Comparison of ENCODE assay signal across 8 cellular contexts in genomic region chr14:93184391-93185332, GRCh38. TPM values are rescaled to one million over a fixed set of nuclear protein-coding genes. Genes with fewer than 3 reads are reported as not detected.
DNase-seq lines count a peak whose midpoint lies in the region; ATAC-seq lines count a peak whose summit lies in the region.

Gene LYSET, plus strand, starts transcription at chr14:93185317. Its CDS starts 89 bp downstream, at chr14:93185406.
A gene with protein sequence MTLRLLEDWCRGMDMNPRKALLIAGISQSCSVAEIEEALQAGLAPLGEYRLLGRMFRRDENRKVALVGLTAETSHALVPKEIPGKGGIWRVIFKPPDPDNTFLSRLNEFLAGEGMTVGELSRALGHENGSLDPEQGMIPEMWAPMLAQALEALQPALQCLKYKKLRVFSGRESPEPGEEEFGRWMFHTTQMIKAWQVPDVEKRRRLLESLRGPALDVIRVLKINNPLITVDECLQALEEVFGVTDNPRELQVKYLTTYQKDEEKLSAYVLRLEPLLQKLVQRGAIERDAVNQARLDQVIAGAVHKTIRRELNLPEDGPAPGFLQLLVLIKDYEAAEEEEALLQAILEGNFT (minus strand): TSS chr14:93184897. CDS start chr14:93184242, 655 bp downstream.

- peaks cover 28 to 53% (median 42%) of the 10 kb centered on the region in 11 experiments; a peak in 20 of 22 replicates for H3K36me3 ChIP-seq in BLaER1 treated with 17β-estradiol and CSF1 and Interleukin-3, amounts not matched to agents 10 nM and 100 nM
- H3K36me3 ChIP-seq in duodenal mucosa (ENCODE audit: control insufficient read depth in 1 of 2, insufficient read depth in 2 of 2, low read length in 2 of 2): peaks cover 8 to 21% of the 10 kb centered on the region in 2 donors

- ATAC-seq in GM19035 (IDR thresholded peaks at IDR 0.05; ENCODE audit: unreplicated experiment): peak; percentile 83
- ATAC-seq in HG03342 (IDR thresholded peaks at IDR 0.05; ENCODE audit: unreplicated experiment): peak; percentile 83

- peaks cover 40 to 54% (median 44%) of the 10 kb centered on the region in 10 experiments for H3K4me1 ChIP-seq in BLaER1 treated with 17β-estradiol and CSF1 and Interleukin-3, amounts not matched to agents 10 nM and 100 nM
- H3K4me1 ChIP-seq in duodenal mucosa (ENCODE audit: control insufficient read depth in 1 of 2, insufficient read depth in 2 of 2, low read length in 2 of 2): peaks cover 14 to 18% of the 10 kb centered on the region in 2 donors

- no peaks in the 10 kb centered on the region for H3K27me3 ChIP-seq in BLaER1 treated with 17β-estradiol and CSF1 and Interleukin-3, amounts not matched to agents 10 nM and 100 nM
- H3K27me3 ChIP-seq in duodenal mucosa (ENCODE audit: control insufficient read depth in 1 of 2, insufficient read depth in 2 of 2, low read length in 2 of 2): no peaks in the 10 kb centered on the region

- peak within 1 kb of the TSS; percentile 86 to 96 (median 93) for H3K27ac ChIP-seq in BLaER1 treated with 17β-estradiol and CSF1 and Interleukin-3, amounts not matched to agents 10 nM and 100 nM
- H3K27ac ChIP-seq in duodenal mucosa (ENCODE audit: low read depth, low read length): peak within 1 kb of the TSS; percentile 87

- peaks cover 12 to 29% (median 17%) of the 10 kb centered on the region in 11 experiments; a peak in 17 of 22 replicates for H4K20me1 ChIP-seq in BLaER1 treated with 17β-estradiol and CSF1 and Interleukin-3, amounts not matched to agents 10 nM and 100 nM

- no peaks in the 10 kb centered on the region for H3K9me3 ChIP-seq in BLaER1 treated with 17β-estradiol and CSF1 and Interleukin-3, amounts not matched to agents 10 nM and 100 nM (replicated peaks in 1 of 11)
- H3K9me3 ChIP-seq in duodenal mucosa (ENCODE audit: control insufficient read depth in 1 of 2, low read length in 2 of 2): no peaks in the 10 kb centered on the region

- peak within 1 kb of the TSS; percentile 77 to 99 (median 90) for H3K4me3 ChIP-seq in BLaER1 treated with 17β-estradiol and CSF1 and Interleukin-3, amounts not matched to agents 10 nM and 100 nM
- H3K4me3 ChIP-seq in duodenal mucosa (ENCODE audit: low read depth in 1 of 2, low read length in 2 of 2): peak within 1 kb of the TSS; percentile 89 to 90

- peak; percentile 96 for DNase-seq in NCI-H69 (lab: John Stamatoyannopoulos, UW)
- peak; percentile 85 to 87 for DNase-seq in activated CD4-positive, alpha-beta T cell treated with anti-CD3 and anti-CD28 coated beads, Interleukin-2, amount 50 U/mL, for 48 hours
- DNase-seq in lung microvascular endothelial cell (ENCODE audit: low read depth in 2 of 2): peak; percentile 94 to 96
- peak; percentile 80 to 85 (median 82) for DNase-seq in stimulated activated CD4-positive, alpha-beta T cell treated with anti-CD3 and anti-CD28 coated beads, TNF-alpha, amount 100 ng/mL, for 48 hours (ENCODE audit: low read depth in 3 of 3)

- peak within 1 kb of the TSS; percentile 88 to 96 (median 93) for H3K9ac ChIP-seq in BLaER1 treated with 17β-estradiol and CSF1 and Interleukin-3, amounts not matched to agents 10 nM and 100 nM
- peak within 1 kb of the TSS; percentile 92 to 94 for H3K9ac ChIP-seq in duodenal mucosa (ENCODE audit: low read depth in 1 of 2, low read length in 2 of 2)

- peak within 1 kb of the TSS; percentile 89 to 99 (median 97) for H3K4me2 ChIP-seq in BLaER1 treated with 17β-estradiol and CSF1 and Interleukin-3, amounts not matched to agents 10 nM and 100 nM

RNA-seq across cellular contexts. Expression of gene LYSET, which starts in this region (rescaled TPM):
- 8.5 and 17.1 TPM in 2 replicates for total RNA-seq in lung microvascular endothelial cell

RNA-seq across cellular contexts. Expression of the second gene that starts in this region (rescaled TPM):
- 18.7 and 30.6 TPM in 2 replicates for total RNA-seq in lung microvascular endothelial cell

Comparison
In these comparisons a context has a peak if more than half of its experiments do, and no peak if none do; other contexts are left out.
1. Peak in every context shown above with its lines: DNase-seq, ATAC-seq, H3K4me3 ChIP-seq and H3K27ac ChIP-seq.